Comparison of ENCODE assay signal across 17 cellular contexts in genomic region chr12:11657511-11657910, GRCh38. TPM values are rescaled to one million over a fixed set of nuclear protein-coding genes. Genes with fewer than 3 reads are reported as not detected.
DNase-seq lines count a peak whose midpoint lies in the region; ATAC-seq and TF ChIP-seq lines count a peak whose summit lies in the region.
"Had no signal": no experiment of that assay in that cellular context is flagged by ENCODE, and none has a peak within 500 bp of the region (broad histone marks: within the 10 kb centered on the region; RNA-seq: fewer than 3 reads in every experiment).

No MANE protein-coding gene starts in this region.

- no TSS peak for BruUV-seq in IMR-90 (replicated peaks; lab: Mats Ljungman, UMichigan)

- peak overlapping the region; percentile 42; the same call in 1 of the 2 replicates for H2BK120ac ChIP-seq in IMR-90 (ENCODE audit: low read depth, low read length)

- dilution Hi-C loops in IMR-90 (cut with HindIII; ENCODE audit: low sequenced_read_pairs, unreplicated experiment), result no loop called here

- H3K36me3 ChIP-seq in IMR-90 (ENCODE audit: control insufficient read depth, insufficient read depth, low read length), result peaks cover 12% of the 10 kb centered on the region
- H3K36me3 ChIP-seq in osteoblast (ENCODE audit: insufficient read depth, low read length), result peaks cover 3% of the 10 kb centered on the region

- H3K79me1 ChIP-seq in IMR-90 (ENCODE audit: low read depth in 1 of 2, low read length in 2 of 2), result peaks cover 16 to 88% of the 10 kb centered on the region in 2 experiments

- H3K4me3 ChIP-seq in IMR-90 (ENCODE audit: insufficient read depth, low read depth, low read length) (no peak overlapping the region), osteoblast (ENCODE audit: insufficient read depth, low read length) (no peak overlapping the region), lower leg skin (ENCODE audit: low read depth, poor library complexity, severe bottlenecking) (no peak overlapping the region)
- H3K4me3 ChIP-seq: body of pancreas had no signal

- H2BK20ac ChIP-seq in IMR-90 (ENCODE audit: low read depth, low read length), result no peak overlapping the region

- H3K27ac ChIP-seq in IMR-90 (ENCODE audit: insufficient read depth, low read length) (no peak overlapping the region), osteoblast (ENCODE audit: low read depth, low read length) (peak overlapping the region; percentile 23)
- H3K27ac ChIP-seq: body of pancreas had no signal

- H2BK15ac ChIP-seq in IMR-90 (ENCODE audit: low read depth, low read length), result no peak overlapping the region; the same call in 2 of the 3 replicates

- H4K8ac ChIP-seq in IMR-90 (ENCODE audit: low read depth in 2 of 2, low read length in 2 of 2), result no peak overlapping the region

- in situ Hi-C loops in IMR-90 (cut with MboI; ENCODE audit: low sequenced_read_pairs), result no loop called here

- intact Hi-C loops in IMR-90 (cut with micrococcal nuclease), result loop anchor here (10.0 kb wide), 1 partner anchor 677 kb away; no protein-coding TSS in a partner anchor
- intact Hi-C loops in lower leg skin (cut with DNase I; ENCODE audit: low total_unique reads), result no loop called here

- H3K9ac ChIP-seq in IMR-90 (ENCODE audit: low read depth, low read length), result no peak overlapping the region

- WGBS in IMR-90 (ENCODE audit: extremely low coverage in 2 of 2, insufficient read length in 1 of 2), 2 experiments, result 100% methylated on average over 2 of the region's 6 CpGs; no CpG with 5 or more reads in 1 of the 2 experiments
- WGBS in lower leg skin, 2 donors, result 67 to 75% methylated on average over 6 of the region's 6 CpGs

- CTCF ChIA-PET in IMR-90 (lab: Yijun Ruan, JAX), result interaction anchor here (0.6 to 0.7 kb wide), 2 partner anchors 165 to 859 kb away, joined by 3 to 5 read pairs; no protein-coding TSS in a partner anchor

- peak overlapping the region; percentile 0; the same call in 1 of the 2 replicates for H3K23ac ChIP-seq in IMR-90 (ENCODE audit: low read depth, low read length)

- H3K4me1 ChIP-seq in IMR-90 (ENCODE audit: control insufficient read depth, insufficient read depth, low read length) (peaks cover 22% of the 10 kb centered on the region), osteoblast (ENCODE audit: insufficient read depth, low read length) (peaks cover 31% of the 10 kb centered on the region)

- peaks cover 97% of the 10 kb centered on the region for H3K79me2 ChIP-seq in osteoblast (ENCODE audit: insufficient read depth, low read length)

- H4K91ac ChIP-seq in IMR-90 (ENCODE audit: insufficient read depth, low read depth, low read length), result no peak overlapping the region

- H2AFZ ChIP-seq in IMR-90 (replicated peaks; ENCODE audit: low read length, poor library complexity) (no peak overlapping the region), osteoblast (ENCODE audit: low read length) (no peak overlapping the region)

- no peak for TF ChIP-seq RAD21 in IMR-90 (IDR thresholded peaks at IDR 0.05; ENCODE audit: low read length)

- H3K9me1 ChIP-seq in IMR-90 (ENCODE audit: insufficient read depth, low read length), result peaks cover 17% of the 10 kb centered on the region

- no peak overlapping the region for H4K5ac ChIP-seq in IMR-90 (ENCODE audit: low read depth, low read length)

- H2BK5ac ChIP-seq in IMR-90 (ENCODE audit: low read depth, low read length, poor library complexity, severe bottlenecking), result no peak overlapping the region

- TF ChIP-seq POLR2A in IMR-90 (IDR thresholded peaks at IDR 0.05; ENCODE audit: low read depth, low read length) (no peak), lower leg skin (IDR thresholded peaks at IDR 0.05) (no peak)

- H3K4me2 ChIP-seq in IMR-90 (ENCODE audit: low read depth, low read length) (no peak overlapping the region), osteoblast (ENCODE audit: insufficient read depth, low read length) (no peak overlapping the region)

- H3K27me3 ChIP-seq in IMR-90 (ENCODE audit: control insufficient read depth, insufficient read depth, low read length), result no peaks in the 10 kb centered on the region
- H3K27me3 ChIP-seq in osteoblast (ENCODE audit: insufficient read depth, low read length), result no peaks in the 10 kb centered on the region
- H3K27me3 ChIP-seq: body of pancreas had no signal

- H3K4ac ChIP-seq in IMR-90 (ENCODE audit: low read depth, low read length), result no peak overlapping the region

- no peak overlapping the region; the same call in 1 of the 2 replicates for H3K18ac ChIP-seq in IMR-90 (ENCODE audit: low read depth, low read length)

- H3K9me3 ChIP-seq in IMR-90 (ENCODE audit: control insufficient read depth, insufficient read depth, low read length) (no peaks in the 10 kb centered on the region), osteoblast (ENCODE audit: low read depth, low read length) (no peaks in the 10 kb centered on the region)
- H3K9me3 ChIP-seq: body of pancreas had no signal

- no peak overlapping the region for H3K56ac ChIP-seq in IMR-90 (ENCODE audit: extremely low read depth, insufficient read depth, low read length)

- POLR2A ChIA-PET in IMR-90 (lab: Charles Lee; ENCODE audit: unreplicated experiment), result no interaction called here

- no peak for ATAC-seq in IMR-90 (ENCODE audit: low read depth)
- ATAC-seq: body of pancreas had no signal

- no peak overlapping the region; the same call in 1 of the 2 replicates for H3K14ac ChIP-seq in IMR-90 (replicated peaks; ENCODE audit: low read depth, low read length)

- H2AK5ac ChIP-seq in IMR-90 (ENCODE audit: low read depth, low read length), result peak overlapping the region; percentile 15; the same call in 1 of the 2 replicates

- DNase-seq in Daoy (ENCODE audit: low read depth) (peak; percentile 49), IMR-90 (no peak), dermis blood vessel endothelial cell (peak; percentile 66), osteoblast (ENCODE audit: insufficient read length, low spot score, missing footprints) (no peak), lower leg skin (ENCODE audit: low spot score in 2 of 2) (no peak), SW480 (ENCODE audit: low spot score) (no peak), NCI-H2196 (lab: John Stamatoyannopoulos, UW; ENCODE audit: unreplicated experiment) (no peak), T-helper 2 cell (no peak)
- DNase-seq: activated CD4-positive, alpha-beta T cell treated with anti-CD3 and anti-CD28 coated beads, Interleukin-2, amount 50 U/mL, for 48 hours; activated effector memory CD4-positive, alpha-beta T cell treated with Interleukin-2 at 50 U/mL for 16 hours; body of pancreas; C1 segment of cervical spinal cord; naive B cell; NCI-H2081 treated with DMSO at 0.1 percent for 48 hours; NK-92 treated with Interleukin-12 subunit alpha and Interleukin-12 subunit beta, amount 100 ng/mL, for 24 hours; SIG-M5; stimulated activated CD4-positive, alpha-beta T cell treated with anti-CD3 and anti-CD28 coated beads, Interleukin-15, amount 100 ng/mL, for 24 hours had no signal

- no peak overlapping the region for H2AK9ac ChIP-seq in IMR-90 (replicated peaks; ENCODE audit: low read depth, low read length, poor library complexity)

- peaks cover 61% of the 10 kb centered on the region for H4K20me1 ChIP-seq in IMR-90 (ENCODE audit: insufficient read depth, low read length)
- peaks cover 41% of the 10 kb centered on the region for H4K20me1 ChIP-seq in osteoblast (ENCODE audit: insufficient read depth, low read length)

- TF ChIP-seq CTCF in IMR-90 (conservative IDR thresholded peaks at IDR 0.05; ENCODE audit: low read depth, low read length) (no peak), osteoblast (IDR thresholded peaks at IDR 0.05; ENCODE audit: extremely low read depth, low read depth, low read length) (no peak), lower leg skin (IDR thresholded peaks at IDR 0.05) (no peak)

TF ChIP-seq in IMR-90, 13 proteins besides CTCF, POLR2A, EP300 and RAD21:
- TF ChIP-seq CHD1 (IDR thresholded peaks at IDR 0.05; ENCODE audit: low read depth, low read length) (no peak), MAZ (IDR thresholded peaks at IDR 0.05; ENCODE audit: borderline replicate concordance, low read depth, low read length) (no peak), CEBPB (IDR thresholded peaks at IDR 0.05; ENCODE audit: low read depth, low read length) (no peak), RFX5 (IDR thresholded peaks at IDR 0.05; ENCODE audit: low read depth, low read length) (no peak), MXI1 (IDR thresholded peaks at IDR 0.05; ENCODE audit: borderline replicate concordance, low read depth, low read length) (no peak), NFE2L2 (IDR thresholded peaks at IDR 0.05; ENCODE audit: low read depth, low read length) (no peak), BHLHE40 (IDR thresholded peaks at IDR 0.05; ENCODE audit: low read depth, low read length) (no peak), FOS (IDR thresholded peaks at IDR 0.05; ENCODE audit: low read depth, low read length) (no peak), RCOR1 (IDR thresholded peaks at IDR 0.05; ENCODE audit: insufficient replicate concordance, low read length) (no peak), SMC3 (IDR thresholded peaks at IDR 0.05; ENCODE audit: low read depth, low read length) (no peak), ELK1 (IDR thresholded peaks at IDR 0.05; ENCODE audit: borderline replicate concordance, low read depth, low read length) (no peak), MAFK (IDR thresholded peaks at IDR 0.05; ENCODE audit: low read depth, low read length) (no peak)
- TF ChIP-seq, protein P1, sequence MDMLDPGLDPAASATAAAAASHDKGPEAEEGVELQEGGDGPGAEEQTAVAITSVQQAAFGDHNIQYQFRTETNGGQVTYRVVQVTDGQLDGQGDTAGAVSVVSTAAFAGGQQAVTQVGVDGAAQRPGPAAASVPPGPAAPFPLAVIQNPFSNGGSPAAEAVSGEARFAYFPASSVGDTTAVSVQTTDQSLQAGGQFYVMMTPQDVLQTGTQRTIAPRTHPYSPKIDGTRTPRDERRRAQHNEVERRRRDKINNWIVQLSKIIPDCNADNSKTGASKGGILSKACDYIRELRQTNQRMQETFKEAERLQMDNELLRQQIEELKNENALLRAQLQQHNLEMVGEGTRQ (IDR thresholded peaks at IDR 0.05; ENCODE audit: low read depth, low read length), result no peak
TF ChIP-seq in IMR-90: peak in this region for 0.

RNA-seq across cellular contexts. Expression of gene ETV6, which starts 8.0 kb away (rescaled TPM):
- 4.0 and 4.3 TPM in 2 replicates for total RNA-seq in Daoy (2014; rRNA removed; shearing (Covaris generic))
- total RNA-seq in IMR-90 (2012; rRNA removed), result 9.4 and 9.9 TPM in 2 replicates
- polyA plus RNA-seq in IMR-90 (2012; rRNA removed), result 8.4 and 8.6 TPM in 2 replicates
- 2.6 and 2.7 TPM in 2 replicates for polyA plus RNA-seq in IMR-90 (2012; cell fraction: cytosol; rRNA removed)
- polyA plus RNA-seq in IMR-90 (2012; cell fraction: nucleus; rRNA removed; ENCODE audit: low replicate concordance), result 20.3 and 40.4 TPM in 2 replicates
- total RNA-seq in dermis blood vessel endothelial cell, result 9.9 and 16.1 TPM in 2 replicates
- 16.3 and 18.3 TPM in 2 replicates for total RNA-seq in osteoblast
- 10 to 100 TPM; 17.7 to 27.1 (median 25.0) TPM for total RNA-seq in lower leg skin

Comparison
In these comparisons a context has a peak if more than half of its experiments do, and no peak if none do; other contexts are left out.
1. DNase-seq: peak in Daoy (single experiment) and dermis blood vessel endothelial cell (single experiment); none in IMR-90 (single experiment), osteoblast (single experiment), lower leg skin (0 of 2), SW480 (single experiment), NCI-H2196 (single experiment) and T-helper 2 cell (0 of 5).